1 cellular context compared by ENCODE assay signal in genomic region chr12:91633734-91634357, GRCh38.
TF ChIP-seq lines count a peak whose summit lies in the region.

No MANE protein-coding gene starts in this region.

TF ChIP-seq in K562, 482 proteins besides CTCF, POLR2A, EP300 and RAD21 (continued from another document and continues in another):
- no peak for TF ChIP-seq HMBOX1 (IDR thresholded peaks at IDR 0.05)
- TF ChIP-seq ARID1B (IDR thresholded peaks at IDR 0.05), result peak; percentile 19; the same call in 1 of the 2 replicates
- peak; percentile 91 for TF ChIP-seq SAP30 (IDR thresholded peaks at IDR 0.05; ENCODE audit: borderline replicate concordance, insufficient read depth, low read depth, low read length, poor library complexity, severe bottlenecking)
- TF ChIP-seq KLF13 (tag; IDR thresholded peaks at IDR 0.05; ENCODE audit: borderline replicate concordance, low read depth), result peak; percentile 62; the same call in 1 of the 2 replicates
- TF ChIP-seq, protein P1, sequence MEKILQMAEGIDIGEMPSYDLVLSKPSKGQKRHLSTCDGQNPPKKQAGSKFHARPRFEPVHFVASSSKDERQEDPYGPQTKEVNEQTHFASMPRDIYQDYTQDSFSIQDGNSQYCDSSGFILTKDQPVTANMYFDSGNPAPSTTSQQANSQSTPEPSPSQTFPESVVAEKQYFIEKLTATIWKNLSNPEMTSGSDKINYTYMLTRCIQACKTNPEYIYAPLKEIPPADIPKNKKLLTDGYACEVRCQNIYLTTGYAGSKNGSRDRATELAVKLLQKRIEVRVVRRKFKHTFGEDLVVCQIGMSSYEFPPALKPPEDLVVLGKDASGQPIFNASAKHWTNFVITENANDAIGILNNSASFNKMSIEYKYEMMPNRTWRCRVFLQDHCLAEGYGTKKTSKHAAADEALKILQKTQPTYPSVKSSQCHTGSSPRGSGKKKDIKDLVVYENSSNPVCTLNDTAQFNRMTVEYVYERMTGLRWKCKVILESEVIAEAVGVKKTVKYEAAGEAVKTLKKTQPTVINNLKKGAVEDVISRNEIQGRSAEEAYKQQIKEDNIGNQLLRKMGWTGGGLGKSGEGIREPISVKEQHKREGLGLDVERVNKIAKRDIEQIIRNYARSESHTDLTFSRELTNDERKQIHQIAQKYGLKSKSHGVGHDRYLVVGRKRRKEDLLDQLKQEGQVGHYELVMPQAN (IDR thresholded peaks at IDR 0.05; ENCODE audit: borderline replicate concordance), result peak; percentile 84; the same call in 1 of the 2 replicates
- TF ChIP-seq TBP (optimal IDR thresholded peaks at IDR 0.05; ENCODE audit: low read depth, low read length), result peak; percentile 20
- peak; percentile 89 for TF ChIP-seq RBFOX2 (IDR thresholded peaks at IDR 0.05; ENCODE audit: low read depth, low read length)
- 0 out of 2 replicates have a peak, but pooled peaks have one; percentile 61 for TF ChIP-seq RB1 (IDR thresholded peaks at IDR 0.05; ENCODE audit: low read depth)
- TF ChIP-seq TAF1 (IDR thresholded peaks at IDR 0.05; ENCODE audit: control insufficient read depth, extremely low read depth, insufficient read depth, low read length, severe bottlenecking), result peak; percentile 65
- TF ChIP-seq SPI1 (IDR thresholded peaks at IDR 0.05; ENCODE audit: borderline replicate concordance, low read depth, low read length), result peak; percentile 86
- TF ChIP-seq STAT5A (IDR thresholded peaks at IDR 0.05; ENCODE audit: borderline replicate concordance, low read length), result no peak
- peak; percentile 87 for TF ChIP-seq ELF2 (CRISPR knock-in tag; IDR thresholded peaks at IDR 0.05)
- 0 out of 2 replicates have a peak, but pooled peaks have one; percentile 66 for TF ChIP-seq ZNF175 (CRISPR knock-in tag; IDR thresholded peaks at IDR 0.05; ENCODE audit: low read depth)
- TF ChIP-seq PML (IDR thresholded peaks at IDR 0.05; ENCODE audit: low read length), result peak; percentile 28; the same call in 1 of the 2 replicates
- TF ChIP-seq TFAP4 (CRISPR knock-in tag; IDR thresholded peaks at IDR 0.05; ENCODE audit: borderline replicate concordance), result peak; percentile 34; the same call in 1 of the 2 replicates
- TF ChIP-seq PTBP1 (IDR thresholded peaks at IDR 0.05; ENCODE audit: low read depth, low read length), result no peak
- no peak for TF ChIP-seq RFX1 (IDR thresholded peaks at IDR 0.05)
- TF ChIP-seq NR2C1 (IDR thresholded peaks at IDR 0.05), result no peak
- no peak for TF ChIP-seq NR2C1 (tag; IDR thresholded peaks at IDR 0.05)
- 0 out of 2 replicates have a peak, but pooled peaks have one; percentile 23 for TF ChIP-seq FOXP4 (CRISPR knock-in tag; IDR thresholded peaks at IDR 0.05; ENCODE audit: borderline replicate concordance)
- TF ChIP-seq ESRRA (IDR thresholded peaks at IDR 0.05; ENCODE audit: borderline replicate concordance, low read depth), result 0 out of 2 replicates have a peak, but pooled peaks have one; percentile 31
- peak; percentile 37 for TF ChIP-seq FIP1L1 (IDR thresholded peaks at IDR 0.05; ENCODE audit: low read depth, low read length, poor library complexity, severe bottlenecking)
- TF ChIP-seq, protein P2, sequence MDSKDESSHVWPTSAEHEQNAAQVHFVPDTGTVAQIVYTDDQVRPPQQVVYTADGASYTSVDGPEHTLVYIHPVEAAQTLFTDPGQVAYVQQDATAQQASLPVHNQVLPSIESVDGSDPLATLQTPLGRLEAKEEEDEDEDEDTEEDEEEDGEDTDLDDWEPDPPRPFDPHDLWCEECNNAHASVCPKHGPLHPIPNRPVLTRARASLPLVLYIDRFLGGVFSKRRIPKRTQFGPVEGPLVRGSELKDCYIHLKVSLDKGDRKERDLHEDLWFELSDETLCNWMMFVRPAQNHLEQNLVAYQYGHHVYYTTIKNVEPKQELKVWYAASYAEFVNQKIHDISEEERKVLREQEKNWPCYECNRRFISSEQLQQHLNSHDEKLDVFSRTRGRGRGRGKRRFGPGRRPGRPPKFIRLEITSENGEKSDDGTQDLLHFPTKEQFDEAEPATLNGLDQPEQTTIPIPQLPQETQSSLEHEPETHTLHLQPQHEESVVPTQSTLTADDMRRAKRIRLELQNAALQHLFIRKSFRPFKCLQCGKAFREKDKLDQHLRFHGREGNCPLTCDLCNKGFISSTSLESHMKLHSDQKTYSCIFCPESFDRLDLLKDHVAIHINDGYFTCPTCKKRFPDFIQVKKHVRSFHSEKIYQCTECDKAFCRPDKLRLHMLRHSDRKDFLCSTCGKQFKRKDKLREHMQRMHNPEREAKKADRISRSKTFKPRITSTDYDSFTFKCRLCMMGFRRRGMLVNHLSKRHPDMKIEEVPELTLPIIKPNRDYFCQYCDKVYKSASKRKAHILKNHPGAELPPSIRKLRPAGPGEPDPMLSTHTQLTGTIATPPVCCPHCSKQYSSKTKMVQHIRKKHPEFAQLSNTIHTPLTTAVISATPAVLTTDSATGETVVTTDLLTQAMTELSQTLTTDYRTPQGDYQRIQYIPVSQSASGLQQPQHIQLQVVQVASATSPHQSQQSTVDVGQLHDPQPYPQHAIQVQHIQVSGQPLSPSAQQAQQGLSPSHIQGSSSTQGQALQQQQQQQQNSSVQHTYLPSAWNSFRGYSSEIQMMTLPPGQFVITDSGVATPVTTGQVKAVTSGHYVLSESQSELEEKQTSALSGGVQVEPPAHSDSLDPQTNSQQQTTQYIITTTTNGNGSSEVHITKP (IDR thresholded peaks at IDR 0.05; ENCODE audit: partially characterized antibody), result peak; percentile 69
- TF ChIP-seq ZNF75A (CRISPR knock-in tag; IDR thresholded peaks at IDR 0.05), result peak; percentile 21; the same call in 1 of the 2 replicates
- TF ChIP-seq ZNF511 (CRISPR knock-in tag; IDR thresholded peaks at IDR 0.05), result no peak
- TF ChIP-seq HDAC1 (IDR thresholded peaks at IDR 0.05), result peak in 1 of 2 experiments; percentile 90; a peak in 2 of 4 replicates
- TF ChIP-seq ELF1 (tag; IDR thresholded peaks at IDR 0.05), result peak; percentile 90
- TF ChIP-seq SIX5 (IDR thresholded peaks at IDR 0.05; ENCODE audit: borderline replicate concordance in 1 of 2, insufficient read depth in 1 of 2, low read depth in 1 of 2, low read length in 2 of 2), result no peak
- TF ChIP-seq EGR1 (conservative IDR thresholded peaks at IDR 0.05), result peak; percentile 38
- TF ChIP-seq ZNF644 (tag; IDR thresholded peaks at IDR 0.05; ENCODE audit: low read depth), result no peak
- peak; percentile 72 for TF ChIP-seq MGA (IDR thresholded peaks at IDR 0.05)
- peak in 1 of 2 experiments; percentile 53; a peak in 2 of 4 replicates for TF ChIP-seq NONO (IDR thresholded peaks at IDR 0.05; ENCODE audit: low read depth in 2 of 2, low read length in 1 of 2)
- TF ChIP-seq ZNF431 (CRISPR knock-in tag; IDR thresholded peaks at IDR 0.05), result no peak
- peak; percentile 74 for TF ChIP-seq POLR2B (IDR thresholded peaks at IDR 0.05; ENCODE audit: low read depth, partially characterized antibody)
- TF ChIP-seq RNF2 (IDR thresholded peaks at IDR 0.05), result peak; percentile 26; the same call in 1 of the 2 replicates
